ENCODE assay signal across 14 cellular contexts in genomic region chr1:152107289-152107983, GRCh38. TPM values are rescaled to one million over a fixed set of nuclear protein-coding genes. Genes with fewer than 3 reads are reported as not detected.
DNase-seq lines count a peak whose midpoint lies in the region; ATAC-seq and TF ChIP-seq lines count a peak whose summit lies in the region.
"Had no signal": no experiment of that assay in that cellular context is flagged by ENCODE, and none has a peak within 500 bp of the region (broad histone marks: within the 10 kb centered on the region; RNA-seq: fewer than 3 reads in every experiment).

No MANE protein-coding gene starts in this region.

- no peak overlapping the region for H3K27ac ChIP-seq in HUES48 (ENCODE audit: low read depth, low read length)
- no peak overlapping the region for H3K27ac ChIP-seq in naive thymus-derived CD4-positive, alpha-beta T cell (ENCODE audit: low read depth, low read length)
- H3K27ac ChIP-seq: 22Rv1 had no signal

- H3K9ac ChIP-seq in HUES48 (ENCODE audit: low read depth, low read length) = no peak overlapping the region

- peaks cover 12% of the 10 kb centered on the region for H3K9me3 ChIP-seq in HUES48 (ENCODE audit: control insufficient read depth, insufficient read depth, low read length)
- H3K9me3 ChIP-seq in naive thymus-derived CD4-positive, alpha-beta T cell (ENCODE audit: control insufficient read depth in 2 of 3, low read length in 3 of 3) = no peaks in the 10 kb centered on the region

- H3K9me3 Mint-ChIP-seq in endothelial cell (ENCODE audit: unreplicated experiment) (peaks cover 8% of the 10 kb centered on the region), Calu3 (ENCODE audit: low read depth, unreplicated experiment) (no peaks in the 10 kb centered on the region)
- peaks cover 0 to 8% (median 0%) of the 10 kb centered on the region in 11 donors for H3K9me3 Mint-ChIP-seq in naive thymus-derived CD4-positive, alpha-beta T cell

- H3K36me3 Mint-ChIP-seq in endothelial cell (ENCODE audit: low read depth, unreplicated experiment) (peaks cover 13% of the 10 kb centered on the region), Calu3 (ENCODE audit: insufficient read depth, unreplicated experiment) (no peaks in the 10 kb centered on the region)
- H3K36me3 Mint-ChIP-seq in naive thymus-derived CD4-positive, alpha-beta T cell = peaks cover 0 to 10% (median 0%) of the 10 kb centered on the region in 5 donors
- H3K36me3 Mint-ChIP-seq: brain had no signal

- CTCF ChIA-PET in naive thymus-derived CD4-positive, alpha-beta T cell (lab: Charles Lee) = interaction anchor here (1.0 kb wide), 1 partner anchor 29 kb away, joined by 3 read pairs; no protein-coding TSS in a partner anchor
- CTCF ChIA-PET in Calu3 (lab: Charles Lee) = no interaction called here

- no peaks in the 10 kb centered on the region for H3K4me1 ChIP-seq in HUES48 (ENCODE audit: control insufficient read depth, insufficient read depth, low read length)
- H3K4me1 ChIP-seq in naive thymus-derived CD4-positive, alpha-beta T cell (ENCODE audit: control insufficient read depth in 2 of 2, insufficient read depth in 2 of 2, low read length in 2 of 2) = peaks cover 16 to 24% of the 10 kb centered on the region in 2 donors

- peaks cover 11% of the 10 kb centered on the region for H3K27me3 Mint-ChIP-seq in endothelial cell (ENCODE audit: unreplicated experiment)
- H3K27me3 Mint-ChIP-seq in naive thymus-derived CD4-positive, alpha-beta T cell = peaks cover 20 to 28% (median 24%) of the 10 kb centered on the region in 5 donors
- peaks cover 28% of the 10 kb centered on the region for H3K27me3 Mint-ChIP-seq in Calu3 (ENCODE audit: unreplicated experiment)
- H3K27me3 Mint-ChIP-seq: brain had no signal

- H3K36me3 ChIP-seq in HUES48 (ENCODE audit: control insufficient read depth, insufficient read depth, low read length) = no peaks in the 10 kb centered on the region
- H3K36me3 ChIP-seq in naive thymus-derived CD4-positive, alpha-beta T cell (ENCODE audit: control insufficient read depth in 2 of 3, insufficient read depth in 3 of 3, low read length in 3 of 3) = no peaks in the 10 kb centered on the region

- DNase-seq in NOMO-1 treated with DMSO at 0.1 percent for 48 hours (lab: John Stamatoyannopoulos, UW; ENCODE audit: unreplicated experiment) = peak; percentile 8
- DNase-seq in NOMO-1 treated with dmso at 0.1 percent for 144 hours (lab: John Stamatoyannopoulos, UW; ENCODE audit: unreplicated experiment) = no peak
- no peak for DNase-seq in endothelial cell (ENCODE audit: low spot score)
- DNase-seq in naive thymus-derived CD4-positive, alpha-beta T cell = peak in 1 of 9 donors; percentile 20
- no peak for DNase-seq in Calu3
- DNase-seq in activated gamma-delta T cell treated with Interleukin-2 at 50 U/mL for 16 hours = no peak
- DNase-seq: activated CD4-positive, alpha-beta T cell treated with anti-CD3 and anti-CD28 coated beads, Interleukin-2, amount 50 U/mL, for 1 hour; NCI-H146 had no signal

- TF ChIP-seq CTCF in endothelial cell (IDR thresholded peaks at IDR 0.05; ENCODE audit: unreplicated experiment) (no peak), Calu3 (IDR thresholded peaks at IDR 0.05; ENCODE audit: unreplicated experiment) (no peak)

- H3K4me1 Mint-ChIP-seq in endothelial cell (ENCODE audit: unreplicated experiment) (peaks cover 10% of the 10 kb centered on the region), Calu3 (ENCODE audit: low read depth, unreplicated experiment) (peaks cover 13% of the 10 kb centered on the region)
- H3K4me1 Mint-ChIP-seq in naive thymus-derived CD4-positive, alpha-beta T cell = peaks cover 0 to 12% (median 0%) of the 10 kb centered on the region in 7 donors
- H3K4me1 Mint-ChIP-seq: brain had no signal

- ATAC-seq in naive thymus-derived CD4-positive, alpha-beta T cell = no peak
- ATAC-seq in GM18519 (IDR thresholded peaks at IDR 0.05; ENCODE audit: low FRiP score, unreplicated experiment) = no peak
- ATAC-seq: Panc1 had no signal

- peaks cover 92% of the 10 kb centered on the region for H3K27me3 ChIP-seq in HUES48 (ENCODE audit: control insufficient read depth, insufficient read depth, low read length)
- peaks cover 0 to 37% of the 10 kb centered on the region in 2 donors for H3K27me3 ChIP-seq in naive thymus-derived CD4-positive, alpha-beta T cell (ENCODE audit: control insufficient read depth in 2 of 2, insufficient read depth in 2 of 2, low read length in 2 of 2)

- POLR2A ChIA-PET in naive thymus-derived CD4-positive, alpha-beta T cell (lab: Charles Lee) = no interaction called here

- intact Hi-C loops in naive thymus-derived CD4-positive, alpha-beta T cell (cut with micrococcal nuclease) = no loop called here
- intact Hi-C loops in Calu3 (cut with micrococcal nuclease; ENCODE audit: unreplicated experiment) = no loop called here

- peak overlapping the region; percentile 93 for H3K27ac Mint-ChIP-seq in endothelial cell (ENCODE audit: unreplicated experiment)
- peak overlapping the region in 1 of 9 donors; percentile 62 for H3K27ac Mint-ChIP-seq in naive thymus-derived CD4-positive, alpha-beta T cell
- no peak overlapping the region for H3K27ac Mint-ChIP-seq in Calu3 (ENCODE audit: unreplicated experiment)
- H3K27ac Mint-ChIP-seq: brain had no signal

- H3K4me3 ChIP-seq in HUES48 (ENCODE audit: low read depth, low read length) = peak overlapping the region; percentile 41; the same call in 1 of the 2 replicates
- H3K4me3 ChIP-seq in naive thymus-derived CD4-positive, alpha-beta T cell (ENCODE audit: low read length) = no peak overlapping the region

- no TSS peak for BruUV-seq in Calu3 (replicated peaks; lab: Mats Ljungman, UMichigan)

- peak overlapping the region; percentile 90 for H3K4me3 Mint-ChIP-seq in endothelial cell (ENCODE audit: unreplicated experiment)
- H3K4me3 Mint-ChIP-seq in naive thymus-derived CD4-positive, alpha-beta T cell = peak overlapping the region in 9 of 10 donors; percentile 14 to 61 (median 50)
- H3K4me3 Mint-ChIP-seq in Calu3 (ENCODE audit: low read depth, unreplicated experiment) = no peak overlapping the region

RNA-seq across cellular contexts. Expression of gene TCHH, which starts 7.8 kb away (rescaled TPM):
- total RNA-seq in endothelial cell (ENCODE audit: unreplicated experiment) = 0.38 TPM
- under 1 TPM in 1 of 5 experiments, not detected in 4; 0.02 TPM for total RNA-seq in naive thymus-derived CD4-positive, alpha-beta T cell
- not detected for polyA plus RNA-seq in naive thymus-derived CD4-positive, alpha-beta T cell
- total RNA-seq in Calu3 (2022) = 0.07 TPM in 1 of 2 replicates, not detected in the other

RNA-seq across cellular contexts. Expression of gene TCHHL1, which starts 18.6 kb away (rescaled TPM):
- total RNA-seq in endothelial cell (ENCODE audit: unreplicated experiment) (not detected), Calu3 (2022) (not detected in 2 replicates)
- total RNA-seq in naive thymus-derived CD4-positive, alpha-beta T cell = not detected
- not detected for polyA plus RNA-seq in naive thymus-derived CD4-positive, alpha-beta T cell
- polyA plus RNA-seq: neural cell had no signal

RNA-seq across cellular contexts. Expression of gene RPTN, which starts 51.6 kb away (rescaled TPM):
- total RNA-seq in endothelial cell (ENCODE audit: unreplicated experiment) (not detected), Calu3 (2022) (not detected in 2 replicates)
- total RNA-seq in naive thymus-derived CD4-positive, alpha-beta T cell = not detected
- not detected for polyA plus RNA-seq in naive thymus-derived CD4-positive, alpha-beta T cell
- polyA plus RNA-seq: neural cell had no signal
